Comparison of ENCODE assay signal across 8 cellular contexts in genomic region chr6:34890526-34890910, GRCh38. TPM values are rescaled to one million over a fixed set of nuclear protein-coding genes. Genes with fewer than 3 reads are reported as not detected.
A peak's percentile ranks its signal among the peaks of the same experiment; 100 is the strongest.
DNase-seq lines count a peak whose midpoint lies in the region; ATAC-seq, FAIRE-seq and TF ChIP-seq lines count a peak whose summit lies in the region.

No MANE protein-coding gene starts in this region.

- H2AFZ ChIP-seq in HepG2 (ENCODE audit: low read length), result no peak overlapping the region

- peak overlapping the region; percentile 83 for H3K4me2 ChIP-seq in HepG2 (ENCODE audit: low read depth, low read length)

- CTCF ChIA-PET in activated naive CD4-positive, alpha-beta T cell treated with anti-CD3 and anti-CD28 coated beads, Interleukin-2, amount 10 ng/mL, durations not matched to agents 7 days and 5 days (lab: Charles Lee), result no interaction called here
- CTCF ChIA-PET in HepG2 (lab: Yijun Ruan, JAX; ENCODE audit: low intra/inter-chr PET ratio, low total read pairs), result no interaction called here
- CTCF ChIA-PET in RWPE1 (lab: Yijun Ruan, JAX), result interaction anchor here (0.7 kb wide), 1 partner anchor 154 kb away, joined by 3 read pairs; no protein-coding TSS in a partner anchor

- no peaks in the 10 kb centered on the region; a peak in 1 of 5 replicates for H3K36me3 ChIP-seq in HepG2 (replicated peaks in 1 of 2; ENCODE audit: control insufficient read depth in 1 of 2, insufficient read depth in 2 of 2, low read length in 2 of 2)

- H3K27ac Mint-ChIP-seq in activated naive CD4-positive, alpha-beta T cell treated with anti-CD3 and anti-CD28 coated beads, Interleukin-2, amount 10 ng/mL, durations not matched to agents 7 days and 5 days, result no peak overlapping the region
- H3K27ac Mint-ChIP-seq in activated naive CD8-positive, alpha-beta T cell treated with anti-CD3 and anti-CD28 coated beads, Interleukin-2, amount 50 U/mL, for 24 hours, result peak overlapping the region; percentile 47
- H3K27ac Mint-ChIP-seq in type B pancreatic cell, result peak overlapping the region; percentile 88

- H3K9me3 Mint-ChIP-seq in activated naive CD4-positive, alpha-beta T cell treated with anti-CD3 and anti-CD28 coated beads, Interleukin-2, amount 10 ng/mL, durations not matched to agents 7 days and 5 days, result no peaks in the 10 kb centered on the region
- H3K9me3 Mint-ChIP-seq in activated naive CD8-positive, alpha-beta T cell treated with anti-CD3 and anti-CD28 coated beads, Interleukin-2, amount 50 U/mL, for 24 hours, result no peaks in the 10 kb centered on the region
- H3K9me3 Mint-ChIP-seq in type B pancreatic cell, result no peaks in the 10 kb centered on the region

- no peaks in the 10 kb centered on the region; a peak in 1 of 5 replicates for H3K27me3 ChIP-seq in HepG2 (ENCODE audit: control insufficient read depth in 1 of 2, insufficient read depth in 2 of 2, low read length in 2 of 2)

- TF ChIP-seq CTCF in HepG2 (CRISPR knock-in tag; IDR thresholded peaks at IDR 0.05), result no peak
- no peak for TF ChIP-seq CTCF in type B pancreatic cell (conservative IDR thresholded peaks at IDR 0.05)
- no peak for TF ChIP-seq CTCF in RWPE1 (conservative IDR thresholded peaks at IDR 0.05; ENCODE audit: low read depth)

- peak overlapping the region; percentile 88 for H3K9ac ChIP-seq in HepG2 (ENCODE audit: insufficient read depth, low read depth, low read length)

- peaks cover 42% of the 10 kb centered on the region for H3K4me1 Mint-ChIP-seq in activated naive CD4-positive, alpha-beta T cell treated with anti-CD3 and anti-CD28 coated beads, Interleukin-2, amount 10 ng/mL, durations not matched to agents 7 days and 5 days
- H3K4me1 Mint-ChIP-seq in activated naive CD8-positive, alpha-beta T cell treated with anti-CD3 and anti-CD28 coated beads, Interleukin-2, amount 50 U/mL, for 24 hours, result peaks cover 34% of the 10 kb centered on the region
- peaks cover 19% of the 10 kb centered on the region for H3K4me1 Mint-ChIP-seq in type B pancreatic cell (ENCODE audit: unreplicated experiment)

- TF ChIP-seq RAD21 in HepG2 (CRISPR knock-in tag; IDR thresholded peaks at IDR 0.05), result no peak

- H3K4me3 ChIP-seq in HepG2 (replicated peaks in 1 of 3; ENCODE audit: insufficient read depth in 1 of 3, low read depth in 2 of 3, low read length in 3 of 3), result peak overlapping the region; percentile 92 to 97 (median 94)

- TF ChIP-seq POLR2A in HepG2 (IDR thresholded peaks at IDR 0.05; ENCODE audit: insufficient read depth in 1 of 2, low read depth in 2 of 2, low read length in 2 of 2), result no peak

- H3K79me2 ChIP-seq in HepG2 (ENCODE audit: insufficient read depth, low read length), result peaks cover 69% of the 10 kb centered on the region

- 74% methylated on average over 7 of the region's 7 CpGs for WGBS in HepG2 (ENCODE audit: low lambda C conversion rate)

- H3K27ac ChIP-seq in HepG2 (ENCODE audit: extremely low read length, insufficient read depth, low read length) (no peak overlapping the region), RWPE1 (no peak overlapping the region)

- in situ Hi-C loops in HepG2 (cut with HindIII; ENCODE audit: extremely low pct_ligation_motif_present, low pct_unique_long_range_greater_than_20kb), result no loop called here

- no peak for ATAC-seq in activated naive CD8-positive, alpha-beta T cell treated with anti-CD3 and anti-CD28 coated beads, Interleukin-2, amount 50 U/mL, for 24 hours
- ATAC-seq in HepG2, result no peak

- peak overlapping the region; percentile 97 for H3K4me3 Mint-ChIP-seq in activated naive CD4-positive, alpha-beta T cell treated with anti-CD3 and anti-CD28 coated beads, Interleukin-2, amount 10 ng/mL, durations not matched to agents 7 days and 5 days
- H3K4me3 Mint-ChIP-seq in activated naive CD8-positive, alpha-beta T cell treated with anti-CD3 and anti-CD28 coated beads, Interleukin-2, amount 50 U/mL, for 24 hours, result peak overlapping the region; percentile 100
- peak overlapping the region; percentile 100 for H3K4me3 Mint-ChIP-seq in type B pancreatic cell

- DNase-seq in activated naive CD4-positive, alpha-beta T cell treated with anti-CD3 and anti-CD28 coated beads, Interleukin-2, amount 10 ng/mL, durations not matched to agents 7 days and 5 days, result no peak
- DNase-seq in activated naive CD4-positive, alpha-beta T cell treated with Interleukin-2 at 50 U/mL for 16 hours, result no peak
- no peak for DNase-seq in activated naive CD8-positive, alpha-beta T cell treated with anti-CD3 and anti-CD28 coated beads, Interleukin-2, amount 50 U/mL, for 24 hours
- DNase-seq in HepG2 (ENCODE audit: low spot score) (no peak), type B pancreatic cell (ENCODE audit: extremely low spot score, unreplicated experiment) (no peak), RWPE1 (ENCODE audit: low spot score) (no peak), iPS-NIHi11 (ENCODE audit: low spot score) (no peak), DMS53 treated with DMSO at 0.1 percent for 48 hours (lab: John Stamatoyannopoulos, UW; ENCODE audit: unreplicated experiment) (no peak)

- H3K4me1 ChIP-seq in HepG2 (ENCODE audit: insufficient read depth, low read length), result peaks cover 49% of the 10 kb centered on the region

- no peaks in the 10 kb centered on the region for H4K20me1 ChIP-seq in HepG2 (ENCODE audit: insufficient read depth, low read length)

- TF ChIP-seq EP300 in HepG2 (IDR thresholded peaks at IDR 0.05; ENCODE audit: low read depth in 2 of 2, low read length in 2 of 2) (no peak), HepG2 (CRISPR knock-in tag; IDR thresholded peaks at IDR 0.05; ENCODE audit: borderline replicate concordance) (no peak)

- no peak for FAIRE-seq in HepG2 (lab: Jason Lieb, UNC)

- peaks cover 23% of the 10 kb centered on the region for H3K27me3 Mint-ChIP-seq in activated naive CD4-positive, alpha-beta T cell treated with anti-CD3 and anti-CD28 coated beads, Interleukin-2, amount 10 ng/mL, durations not matched to agents 7 days and 5 days
- no peaks in the 10 kb centered on the region for H3K27me3 Mint-ChIP-seq in activated naive CD8-positive, alpha-beta T cell treated with anti-CD3 and anti-CD28 coated beads, Interleukin-2, amount 50 U/mL, for 24 hours
- no peaks in the 10 kb centered on the region for H3K27me3 Mint-ChIP-seq in type B pancreatic cell

- BruUV-seq in HepG2 (replicated peaks; lab: Mats Ljungman, UMichigan), result no TSS peak

- no peaks in the 10 kb centered on the region for H3K9me3 ChIP-seq in HepG2 (ENCODE audit: low read length)

- POLR2A ChIA-PET in HepG2 (lab: Yijun Ruan, JAX) (no interaction called here), RWPE1 (lab: Yijun Ruan, JAX; ENCODE audit: low non-redundant PET) (no interaction called here)

- H3K36me3 Mint-ChIP-seq in activated naive CD4-positive, alpha-beta T cell treated with anti-CD3 and anti-CD28 coated beads, Interleukin-2, amount 10 ng/mL, durations not matched to agents 7 days and 5 days, result peaks cover 3% of the 10 kb centered on the region
- peaks cover 4% of the 10 kb centered on the region for H3K36me3 Mint-ChIP-seq in activated naive CD8-positive, alpha-beta T cell treated with anti-CD3 and anti-CD28 coated beads, Interleukin-2, amount 50 U/mL, for 24 hours (ENCODE audit: low read depth)
- H3K36me3 Mint-ChIP-seq in type B pancreatic cell, result no peaks in the 10 kb centered on the region

- intact Hi-C loops in HepG2 (cut with micrococcal nuclease; ENCODE audit: unreplicated experiment), result no loop called here

RNA-seq across cellular contexts. Expression of gene ANKS1A, which starts 1.5 kb away (rescaled TPM):
- 14.5 and 15.1 TPM in 2 replicates for total RNA-seq in HepG2 (2016; rRNA removed; fragmentation: Illumina TruSeq; extraction: Trizol)
- total RNA-seq in HepG2 (2016; cell fraction: cytosol; rRNA removed; fragmentation: Illumina TruSeq; extraction: Trizol; ENCODE audit: low read depth), result 1.8 and 2.1 TPM in 2 replicates
- 11.8 and 14.7 TPM in 2 replicates for total RNA-seq in HepG2 (2016; cell fraction: insoluble cytoplasmic fraction; rRNA removed; fragmentation: Illumina TruSeq; extraction: Trizol)
- 5.1 and 5.2 TPM in 2 replicates for total RNA-seq in HepG2 (2016; cell fraction: membrane; rRNA removed; fragmentation: Illumina TruSeq; extraction: Trizol)
- 12.6 and 14.4 TPM in 2 replicates for total RNA-seq in HepG2 (2016; cell fraction: nucleus; rRNA removed; fragmentation: Illumina TruSeq; extraction: Trizol)
- polyA plus RNA-seq in HepG2 (2011; rRNA removed), result 7.2 and 8.2 TPM in 2 replicates
- polyA plus RNA-seq in HepG2 (2011; cell fraction: cytosol; rRNA removed), result 3.6 and 4.0 TPM in 2 replicates
- 15.9 and 18.1 TPM in 2 replicates for polyA plus RNA-seq in HepG2 (2011; cell fraction: nucleus; rRNA removed)
- polyA plus RNA-seq in HepG2 (2012), result 10.9 and 11.3 TPM in 2 replicates
- polyA plus RNA-seq in HepG2 (2016; cell fraction: cytosol; fragmentation: Illumina TruSeq; extraction: Trizol; ENCODE audit: low read depth), result 0.49 and 0.55 TPM in 2 replicates
- polyA plus RNA-seq in HepG2 (2016; cell fraction: insoluble cytoplasmic fraction; fragmentation: Illumina TruSeq; extraction: Trizol; ENCODE audit: low read depth), result 7.8 and 11.0 TPM in 2 replicates
- 1.5 and 2.0 TPM in 2 replicates for polyA plus RNA-seq in HepG2 (2016; cell fraction: membrane; fragmentation: Illumina TruSeq; extraction: Trizol; ENCODE audit: low read depth)
- polyA plus RNA-seq in HepG2 (2016; cell fraction: nucleus; fragmentation: Illumina TruSeq; extraction: Trizol; ENCODE audit: insufficient read depth, low read depth), result 16.3 and 18.8 TPM in 2 replicates
- polyA minus RNA-seq in HepG2 (2011; rRNA and poly(A)+ RNA removed; ENCODE audit: low replicate concordance), result 16.7 and 18.1 TPM in 2 replicates
- 6.1 and 8.1 TPM in 2 replicates for polyA minus RNA-seq in HepG2 (2011; cell fraction: cytosol; rRNA and poly(A)+ RNA removed)
- 13.3 and 13.8 TPM in 2 replicates for polyA minus RNA-seq in HepG2 (2011; cell fraction: nucleus; rRNA and poly(A)+ RNA removed)
- 28.0 and 35.9 TPM in 2 replicates for total RNA-seq in type B pancreatic cell (ENCODE audit: low replicate concordance)

RNA-seq across cellular contexts. Expression of gene TAF11, which starts 2.7 kb away (rescaled TPM):
- total RNA-seq in HepG2 (2016; rRNA removed; fragmentation: Illumina TruSeq; extraction: Trizol) (73.6 and 94.9 TPM in 2 replicates), type B pancreatic cell (ENCODE audit: low replicate concordance) (40.4 and 40.7 TPM in 2 replicates)
- total RNA-seq in HepG2 (2016; cell fraction: cytosol; rRNA removed; fragmentation: Illumina TruSeq; extraction: Trizol; ENCODE audit: low read depth), result 15.2 and 17.0 TPM in 2 replicates
- 76.1 and 101 TPM in 2 replicates for total RNA-seq in HepG2 (2016; cell fraction: insoluble cytoplasmic fraction; rRNA removed; fragmentation: Illumina TruSeq; extraction: Trizol)
- total RNA-seq in HepG2 (2016; cell fraction: membrane; rRNA removed; fragmentation: Illumina TruSeq; extraction: Trizol), result 48.5 and 59.3 TPM in 2 replicates
- total RNA-seq in HepG2 (2016; cell fraction: nucleus; rRNA removed; fragmentation: Illumina TruSeq; extraction: Trizol), result 26.5 and 29.8 TPM in 2 replicates
- polyA plus RNA-seq in HepG2 (2011; rRNA removed), result 29.5 and 35.4 TPM in 2 replicates
- 19.6 and 30.9 TPM in 2 replicates for polyA plus RNA-seq in HepG2 (2011; cell fraction: cytosol; rRNA removed)
- 15.0 and 19.9 TPM in 2 replicates for polyA plus RNA-seq in HepG2 (2011; cell fraction: nucleus; rRNA removed)
- 25.1 and 34.4 TPM in 2 replicates for polyA plus RNA-seq in HepG2 (2012)
- polyA plus RNA-seq in HepG2 (2016; cell fraction: cytosol; fragmentation: Illumina TruSeq; extraction: Trizol; ENCODE audit: low read depth), result 17.3 and 17.5 TPM in 2 replicates
- 93.7 and 105 TPM in 2 replicates for polyA plus RNA-seq in HepG2 (2016; cell fraction: insoluble cytoplasmic fraction; fragmentation: Illumina TruSeq; extraction: Trizol; ENCODE audit: low read depth)
- polyA plus RNA-seq in HepG2 (2016; cell fraction: membrane; fragmentation: Illumina TruSeq; extraction: Trizol; ENCODE audit: low read depth), result 40.2 and 43.7 TPM in 2 replicates
- polyA plus RNA-seq in HepG2 (2016; cell fraction: nucleus; fragmentation: Illumina TruSeq; extraction: Trizol; ENCODE audit: insufficient read depth, low read depth), result 53.1 and 56.0 TPM in 2 replicates
- 10.4 and 14.8 TPM in 2 replicates for polyA minus RNA-seq in HepG2 (2011; rRNA and poly(A)+ RNA removed; ENCODE audit: low replicate concordance)
- polyA minus RNA-seq in HepG2 (2011; cell fraction: cytosol; rRNA and poly(A)+ RNA removed), result 9.6 and 10.0 TPM in 2 replicates
- 11.2 and 13.4 TPM in 2 replicates for polyA minus RNA-seq in HepG2 (2011; cell fraction: nucleus; rRNA and poly(A)+ RNA removed)
